ENCODE assay signal across 1 cellular context in genomic region chr21:16570856-16571255, GRCh38.
TF ChIP-seq lines count a peak whose summit lies in the region.

No MANE protein-coding gene starts in this region.

TF ChIP-seq in IMR-90, 13 proteins besides CTCF, POLR2A, EP300 and RAD21:
- TF ChIP-seq ELK1 (IDR thresholded peaks at IDR 0.05; ENCODE audit: borderline replicate concordance, low read depth, low read length), result no peak
- no peak for TF ChIP-seq CHD1 (IDR thresholded peaks at IDR 0.05; ENCODE audit: low read depth, low read length)
- no peak for TF ChIP-seq SMC3 (IDR thresholded peaks at IDR 0.05; ENCODE audit: low read depth, low read length)
- TF ChIP-seq RCOR1 (IDR thresholded peaks at IDR 0.05; ENCODE audit: insufficient replicate concordance, low read length), result no peak
- no peak for TF ChIP-seq CEBPB (IDR thresholded peaks at IDR 0.05; ENCODE audit: low read depth, low read length)
- TF ChIP-seq USF2 (IDR thresholded peaks at IDR 0.05; ENCODE audit: low read depth, low read length), result no peak
- TF ChIP-seq MAZ (IDR thresholded peaks at IDR 0.05; ENCODE audit: borderline replicate concordance, low read depth, low read length), result no peak
- no peak for TF ChIP-seq BHLHE40 (IDR thresholded peaks at IDR 0.05; ENCODE audit: low read depth, low read length)
